ENCODE assay signal across 32 cellular contexts in the genomic region with DNA sequence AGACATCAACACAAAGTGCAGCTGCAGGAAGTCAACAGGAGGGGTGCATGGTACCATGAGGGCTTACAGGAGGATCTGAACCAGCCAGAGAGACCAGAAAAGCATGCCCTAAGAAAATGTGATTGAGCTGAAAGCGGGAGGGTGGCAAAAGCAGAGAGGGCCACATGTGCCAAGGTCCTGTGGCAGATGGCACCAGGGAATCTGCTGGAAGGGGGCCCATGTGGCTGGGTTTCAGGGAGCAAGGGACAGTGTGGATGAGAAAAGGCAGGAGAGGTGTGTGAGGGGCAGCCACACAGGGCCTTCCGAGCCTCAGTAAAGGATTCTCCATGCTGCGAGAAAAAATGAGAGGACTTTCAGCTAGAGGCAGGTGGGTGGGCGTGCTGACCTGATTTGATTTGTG.
"Had no signal": no experiment of that assay in that cellular context is flagged by ENCODE, and none has a peak within 500 bp of the region (broad histone marks: within the 10 kb centered on the region; RNA-seq: fewer than 3 reads in every experiment).

No MANE protein-coding gene starts in this region.

- H3K36me3 Mint-ChIP-seq: activated CD8-positive, alpha-beta memory T cell treated with anti-CD3 and anti-CD28 coated beads, Interleukin-2, amount 10 ng/mL, durations not matched to agents 7 days and 5 days; activated naive CD4-positive, alpha-beta T cell treated with anti-CD3 and anti-CD28 coated beads, Interleukin-2, amount 50 U/mL, for 24 hours; brain; naive thymus-derived CD4-positive, alpha-beta T cell; stimulated activated naive B cell treated with anti-CD40 and anti-IgM and Interleukin-4, amounts not matched to agents 10 μg/mL and 1 μg/mL and 100 μg/mL, for 72 hours had no signal

- H2AFZ ChIP-seq: hepatocyte, parathyroid adenoma had no signal

- H3K4me3 ChIP-seq: adrenal gland, cardiac muscle cell, colonic mucosa, dorsolateral prefrontal cortex, gastrocnemius medialis, hepatocyte, right atrium auricular region, stomach, suprapubic skin, tibial artery had no signal

- H3K36me3 ChIP-seq: adrenal gland, cardiac muscle cell, colonic mucosa, gastrocnemius medialis, right atrium auricular region, stomach, suprapubic skin, tibial artery had no signal

- H3K4me1 ChIP-seq: adrenal gland, colonic mucosa, gastrocnemius medialis, parathyroid adenoma, right atrium auricular region had no signal

- H3K9me3 Mint-ChIP-seq: activated naive CD4-positive, alpha-beta T cell treated with anti-CD3 and anti-CD28 coated beads, Interleukin-2, amount 50 U/mL, for 24 hours; activated T-helper 2 cell treated with anti-CD3 and anti-CD28 coated beads, Interferon-gamma antibody, Interleukin-2, Interleukin-4, amounts not matched to agents 10 μg/mL and 5 μg/mL and 100 μg/mL, durations not matched to agents 14 hours and 24 hours and 36 hours; T-helper 2 cell treated with Interferon-gamma antibody and Interleukin-4, amounts not matched to agents 5 μg/mL and 100 μg/mL, for 36 hours had no signal

- H3K27me3 ChIP-seq: adrenal gland, cardiac muscle cell, colonic mucosa, gastrocnemius medialis, hepatocyte, right atrium auricular region, stomach, suprapubic skin, tibial artery had no signal

- H3K27ac ChIP-seq: adrenal gland, cardiac muscle cell, colonic mucosa, dorsolateral prefrontal cortex, gastrocnemius medialis, hepatocyte, parathyroid adenoma, right atrium auricular region, stomach, suprapubic skin, tibial artery had no signal

- H3K9me3 ChIP-seq: adrenal gland, colonic mucosa, gastrocnemius medialis, right atrium auricular region, stomach, suprapubic skin, tibial artery had no signal

- H3K27me3 Mint-ChIP-seq: activated naive CD4-positive, alpha-beta T cell treated with anti-CD3 and anti-CD28 coated beads, Interleukin-2, amount 50 U/mL, for 24 hours had no signal

- H3K4me2 ChIP-seq: hepatocyte had no signal

- H3K79me2 ChIP-seq: hepatocyte, parathyroid adenoma had no signal

- H3K4me3 Mint-ChIP-seq: activated CD4-positive, alpha-beta T cell treated with anti-CD3 and anti-CD28 coated beads, Interleukin-2, amount 10 ng/mL, durations not matched to agents 7 days and 5 days; activated CD8-positive, alpha-beta memory T cell treated with anti-CD3 and anti-CD28 coated beads, Interleukin-2, amount 10 ng/mL, durations not matched to agents 7 days and 5 days; activated CD8-positive, alpha-beta T cell treated with anti-CD3 and anti-CD28 coated beads, Interleukin-2, amount 10 ng/mL, durations not matched to agents 7 days and 5 days; activated naive CD4-positive, alpha-beta T cell treated with anti-CD3 and anti-CD28 coated beads, Interleukin-2, amount 50 U/mL, for 24 hours; brain; naive thymus-derived CD4-positive, alpha-beta T cell; stimulated activated naive B cell treated with anti-CD40 and anti-IgM and Interleukin-4, amounts not matched to agents 10 μg/mL and 1 μg/mL and 100 μg/mL, for 72 hours; T-helper 2 cell treated with Interferon-gamma antibody and Interleukin-4, amounts not matched to agents 5 μg/mL and 100 μg/mL, for 36 hours had no signal

- H3K9ac ChIP-seq: parathyroid adenoma had no signal

- ATAC-seq: activated CD8-positive, alpha-beta memory T cell treated with anti-CD3 and anti-CD28 coated beads, Interleukin-2, amount 10 ng/mL, durations not matched to agents 7 days and 5 days; activated CD8-positive, alpha-beta T cell treated with anti-CD3 and anti-CD28 coated beads, Interleukin-2, amount 10 ng/mL, durations not matched to agents 7 days and 5 days; gastrocnemius medialis; left cardiac atrium; naive thymus-derived CD4-positive, alpha-beta T cell; stimulated activated naive B cell treated with anti-CD40 and anti-IgM and Interleukin-4, amounts not matched to agents 10 μg/mL and 1 μg/mL and 100 μg/mL, for 72 hours had no signal

- H3K27ac Mint-ChIP-seq: activated CD4-positive, alpha-beta T cell treated with anti-CD3 and anti-CD28 coated beads, Interleukin-2, amount 10 ng/mL, durations not matched to agents 7 days and 5 days; activated CD8-positive, alpha-beta memory T cell treated with anti-CD3 and anti-CD28 coated beads, Interleukin-2, amount 10 ng/mL, durations not matched to agents 7 days and 5 days; activated CD8-positive, alpha-beta T cell treated with anti-CD3 and anti-CD28 coated beads, Interleukin-2, amount 10 ng/mL, durations not matched to agents 7 days and 5 days; activated naive CD4-positive, alpha-beta T cell treated with anti-CD3 and anti-CD28 coated beads, Interleukin-2, amount 50 U/mL, for 24 hours; activated T-helper 2 cell treated with anti-CD3 and anti-CD28 coated beads, Interferon-gamma antibody, Interleukin-2, Interleukin-4, amounts not matched to agents 10 μg/mL and 5 μg/mL and 100 μg/mL, durations not matched to agents 14 hours and 24 hours and 36 hours; brain; naive thymus-derived CD4-positive, alpha-beta T cell; stimulated activated naive B cell treated with anti-CD40 and anti-IgM and Interleukin-4, amounts not matched to agents 10 μg/mL and 1 μg/mL and 100 μg/mL, for 72 hours; T-helper 2 cell treated with Interferon-gamma antibody and Interleukin-4, amounts not matched to agents 5 μg/mL and 100 μg/mL, for 36 hours had no signal

- DNase-seq: activated CD4-positive, alpha-beta T cell treated with anti-CD3 and anti-CD28 coated beads, Interleukin-2, amount 10 ng/mL, durations not matched to agents 7 days and 5 days; activated CD4-positive, CD25-positive, alpha-beta regulatory T cell; activated CD8-positive, alpha-beta memory T cell treated with anti-CD3 and anti-CD28 coated beads, Interleukin-2, amount 10 ng/mL, durations not matched to agents 7 days and 5 days; activated CD8-positive, alpha-beta T cell treated with anti-CD3 and anti-CD28 coated beads, Interleukin-2, amount 10 ng/mL, durations not matched to agents 7 days and 5 days; activated T-cell treated with anti-CD3 and anti-CD28 coated beads, Interleukin-2, amount 50 U/mL, for 48 hours; adrenal gland; aorta; cerebellar nuclear complex; colonic mucosa; dorsolateral prefrontal cortex; effector memory CD4-positive, alpha-beta T cell; gastrocnemius medialis; islet precursor cell; left cardiac atrium; midbrain; naive thymus-derived CD4-positive, alpha-beta T cell; occipital lobe; stimulated activated CD4-positive, alpha-beta T cell treated with anti-CD3 and anti-CD28 coated beads, Interleukin-15, amount 100 ng/mL, for 24 hours; stimulated activated CD4-positive, alpha-beta T cell treated with anti-CD3 and anti-CD28 coated beads, Interleukin-2, amount 100 ng/mL, for 24 hours; stimulated activated naive B cell treated with anti-CD40 and anti-IgM and Interleukin-4, amounts not matched to agents 10 μg/mL and 1 μg/mL and 100 μg/mL, for 72 hours; stomach; T-helper 1 cell; tibial artery had no signal
